ENCODE assay signal across 19 cellular contexts in the genomic region with DNA sequence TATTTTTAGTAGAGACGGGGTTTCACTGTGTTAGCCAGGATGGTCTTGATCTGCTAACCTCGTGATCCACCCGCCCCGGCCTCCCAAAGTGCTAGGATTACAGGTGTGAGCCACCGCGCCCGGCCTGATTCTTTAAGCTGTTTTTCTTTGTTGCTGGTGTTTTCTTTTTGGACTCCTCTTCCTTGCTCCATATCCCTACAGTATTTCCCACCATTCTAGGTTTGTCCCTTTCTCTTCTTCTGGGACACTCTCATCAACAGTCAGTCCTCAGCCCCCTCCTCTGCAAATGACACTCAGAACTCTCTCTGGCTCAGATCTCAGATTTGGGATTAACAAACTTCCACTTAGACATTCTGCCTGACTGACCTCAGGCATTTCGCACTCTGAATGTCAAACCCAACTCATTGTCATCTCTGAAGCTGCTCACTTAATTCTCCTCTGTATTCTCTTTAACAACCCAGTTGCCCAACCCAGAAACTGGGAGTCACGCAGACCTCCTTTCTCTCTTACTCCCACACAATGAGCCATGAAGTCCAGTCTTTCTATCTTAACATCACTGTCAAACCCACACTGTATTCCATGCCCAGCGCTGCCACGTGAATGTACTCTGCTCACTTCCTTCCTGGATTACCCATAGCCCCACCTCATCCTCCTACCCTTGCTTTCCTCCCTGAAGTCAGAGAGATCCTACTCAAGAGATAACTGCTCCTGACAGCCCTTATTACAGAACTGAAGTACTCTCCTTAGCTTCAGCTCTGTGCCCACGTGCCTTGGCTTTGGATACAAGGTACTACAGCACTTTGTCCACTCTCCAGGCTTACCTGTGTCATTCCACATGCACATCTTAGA. TPM values are rescaled to one million over a fixed set of nuclear protein-coding genes. Genes with fewer than 3 reads are reported as not detected.
DNase-seq lines count a peak whose midpoint lies in the region; ATAC-seq, FAIRE-seq and TF ChIP-seq lines count a peak whose summit lies in the region.
"Had no signal": no experiment of that assay in that cellular context is flagged by ENCODE, and none has a peak within 500 bp of the region (broad histone marks: within the 10 kb centered on the region; RNA-seq: fewer than 3 reads in every experiment).

No MANE protein-coding gene starts in this region.

- peaks cover 0 to 9% of the 10 kb centered on the region in 2 donors for H3K4me1 ChIP-seq in kidney (ENCODE audit: control insufficient read depth in 1 of 2, insufficient read depth in 1 of 2, low read depth in 1 of 2, low read length in 2 of 2)
- H3K4me1 ChIP-seq in upper lobe of left lung, result peaks cover 30 to 48% (median 38%) of the 10 kb centered on the region in 4 donors
- H3K4me1 ChIP-seq: pancreas had no signal

- H3K27me3 Mint-ChIP-seq in activated naive CD8-positive, alpha-beta T cell treated with anti-CD3 and anti-CD28 coated beads, Interleukin-2, amount 10 ng/mL, durations not matched to agents 7 days and 5 days, result no peaks in the 10 kb centered on the region
- H3K27me3 Mint-ChIP-seq in activated naive CD8-positive, alpha-beta T cell treated with anti-CD3 and anti-CD28 coated beads for 36 hours, result no peaks in the 10 kb centered on the region

- WGBS in upper lobe of left lung, 2 donors, result 78 to 79% methylated on average over 12 of the region's 12 CpGs

- ATAC-seq in activated naive CD8-positive, alpha-beta T cell treated with anti-CD3 and anti-CD28 coated beads, Interleukin-2, amount 10 ng/mL, durations not matched to agents 7 days and 5 days (ENCODE audit: low read depth), result no peak
- ATAC-seq in upper lobe of left lung (ENCODE audit: low FRiP score in 2 of 2) (no peak), GM19455 (IDR thresholded peaks at IDR 0.05; ENCODE audit: unreplicated experiment) (no peak), GM21619 (IDR thresholded peaks at IDR 0.05; ENCODE audit: unreplicated experiment) (no peak)
- ATAC-seq: heart right ventricle, pancreas had no signal

- H3K27me3 ChIP-seq in upper lobe of left lung, result no peaks in the 10 kb centered on the region
- H3K27me3 ChIP-seq: breast epithelium, heart right ventricle, pancreas had no signal

- H3K9me3 Mint-ChIP-seq in activated naive CD8-positive, alpha-beta T cell treated with anti-CD3 and anti-CD28 coated beads, Interleukin-2, amount 10 ng/mL, durations not matched to agents 7 days and 5 days, result no peaks in the 10 kb centered on the region
- no peaks in the 10 kb centered on the region for H3K9me3 Mint-ChIP-seq in activated naive CD8-positive, alpha-beta T cell treated with anti-CD3 and anti-CD28 coated beads for 36 hours

- H3K4me1 Mint-ChIP-seq in activated naive CD8-positive, alpha-beta T cell treated with anti-CD3 and anti-CD28 coated beads, Interleukin-2, amount 10 ng/mL, durations not matched to agents 7 days and 5 days, result peaks cover 47% of the 10 kb centered on the region
- peaks cover 37% of the 10 kb centered on the region for H3K4me1 Mint-ChIP-seq in activated naive CD8-positive, alpha-beta T cell treated with anti-CD3 and anti-CD28 coated beads for 36 hours

- DNase-seq in activated naive CD8-positive, alpha-beta T cell treated with anti-CD3 and anti-CD28 coated beads, Interleukin-2, amount 10 ng/mL, durations not matched to agents 7 days and 5 days, result no peak
- no peak for DNase-seq in activated naive CD8-positive, alpha-beta T cell treated with anti-CD3 and anti-CD28 coated beads for 36 hours
- DNase-seq in UCSD-AML1 (lab: John Stamatoyannopoulos, UW; ENCODE audit: unreplicated experiment) (peak; percentile 63), kidney (peak; percentile 4), upper lobe of left lung (peak in 1 of 2 donors; percentile 56), NCI-H1092 (lab: John Stamatoyannopoulos, UW) (no peak)
- DNase-seq: heart right ventricle; left ventricle myocardium inferior; NCI-H446; pancreas; stimulated activated CD4-positive, alpha-beta T cell treated with anti-CD3 and anti-CD28 coated beads, Interleukin-12 subunit alpha, Interleukin-12 subunit beta, amount 100 ng/mL, for 4 hours had no signal

- no peak for TF ChIP-seq POLR2A in upper lobe of left lung (IDR thresholded peaks at IDR 0.05)

- POLR2A ChIA-PET in activated naive CD8-positive, alpha-beta T cell treated with anti-CD3 and anti-CD28 coated beads, Interleukin-2, amount 10 ng/mL, durations not matched to agents 7 days and 5 days (lab: Charles Lee), result interaction anchor here (0.7 to 9.4 kb wide), 5 partner anchors 12 to 66 kb away, joined by 3 to 137 read pairs (median 3); partner anchors contain the start of genes ABHD16A, CLIC1, GPANK1 and MSH5

- H3K36me3 Mint-ChIP-seq in activated naive CD8-positive, alpha-beta T cell treated with anti-CD3 and anti-CD28 coated beads, Interleukin-2, amount 10 ng/mL, durations not matched to agents 7 days and 5 days, result peaks cover 24% of the 10 kb centered on the region
- peaks cover 13% of the 10 kb centered on the region for H3K36me3 Mint-ChIP-seq in activated naive CD8-positive, alpha-beta T cell treated with anti-CD3 and anti-CD28 coated beads for 36 hours

- no peaks in the 10 kb centered on the region for H3K9me3 ChIP-seq in kidney (ENCODE audit: control insufficient read depth in 1 of 2, low read length in 2 of 2)
- H3K9me3 ChIP-seq in upper lobe of left lung, result no peaks in the 10 kb centered on the region
- H3K9me3 ChIP-seq: breast epithelium, heart right ventricle, left ventricle myocardium inferior, pancreas had no signal

- no peak overlapping the region for H3K4me3 Mint-ChIP-seq in activated naive CD8-positive, alpha-beta T cell treated with anti-CD3 and anti-CD28 coated beads, Interleukin-2, amount 10 ng/mL, durations not matched to agents 7 days and 5 days
- H3K4me3 Mint-ChIP-seq in activated naive CD8-positive, alpha-beta T cell treated with anti-CD3 and anti-CD28 coated beads for 36 hours, result no peak overlapping the region

- no peak overlapping the region for H3K9ac ChIP-seq in kidney (ENCODE audit: low read length in 2 of 2)

- H3K27ac ChIP-seq in kidney (ENCODE audit: low read depth in 2 of 2, low read length in 2 of 2) (no peak overlapping the region), upper lobe of left lung (peak overlapping the region; percentile 6 to 99 (median 71))
- H3K27ac ChIP-seq: pancreas had no signal

- H3K27ac Mint-ChIP-seq in activated naive CD8-positive, alpha-beta T cell treated with anti-CD3 and anti-CD28 coated beads, Interleukin-2, amount 10 ng/mL, durations not matched to agents 7 days and 5 days, result peak overlapping the region; percentile 5
- H3K27ac Mint-ChIP-seq in activated naive CD8-positive, alpha-beta T cell treated with anti-CD3 and anti-CD28 coated beads for 36 hours, result no peak overlapping the region

- no peak overlapping the region for H3K4me3 ChIP-seq in kidney (ENCODE audit: low read length in 2 of 2)
- H3K4me3 ChIP-seq in upper lobe of left lung, result no peak overlapping the region
- H3K4me3 ChIP-seq: breast epithelium, heart right ventricle, left ventricle myocardium inferior, pancreas had no signal

- intact Hi-C loops in kidney (cut with DNase I), result no loop called here

- peak in 1 of 4 donors; percentile 34 for TF ChIP-seq EP300 in upper lobe of left lung (IDR thresholded peaks at IDR 0.05)

- TF ChIP-seq CTCF in kidney (IDR thresholded peaks at IDR 0.05; ENCODE audit: borderline replicate concordance, extremely low read depth, insufficient read depth), result no peak
- no peak for TF ChIP-seq CTCF in upper lobe of left lung (IDR thresholded peaks at IDR 0.05)

- peaks cover 11 to 25% of the 10 kb centered on the region in 2 donors for H3K36me3 ChIP-seq in kidney (ENCODE audit: control insufficient read depth in 1 of 2, insufficient read depth in 2 of 2, low read length in 2 of 2)
- H3K36me3 ChIP-seq in upper lobe of left lung, result peaks cover 0 to 27% (median 5%) of the 10 kb centered on the region in 4 donors
- H3K36me3 ChIP-seq: pancreas had no signal

- no peak for FAIRE-seq in kidney (lab: Jason Lieb, UNC)
- FAIRE-seq: endometrium, pancreas, RCC 7860, TTC549 had no signal

RNA-seq across cellular contexts. Expression of gene MPIG6B, which starts 2.6 kb away (rescaled TPM):
- 1 to 10 TPM; 1.2 to 1.5 TPM for total RNA-seq in activated naive CD8-positive, alpha-beta T cell treated with anti-CD3 and anti-CD28 coated beads, Interleukin-2, amount 10 ng/mL, durations not matched to agents 7 days and 5 days
- under 1 TPM; 0.16 to 0.56 TPM for total RNA-seq in activated naive CD8-positive, alpha-beta T cell treated with anti-CD3 and anti-CD28 coated beads for 36 hours
- total RNA-seq in kidney (0.60 TPM), upper lobe of left lung (1 to 10 TPM in 3 of 6 donors, under 1 TPM in 2, not detected in 1; 0.30 to 4.1 (median 1.2) TPM)
- not detected for polyA plus RNA-seq in kidney (ENCODE audit: insufficient read depth, low read depth, low replicate concordance)
- total RNA-seq: Daoy, H4 had no signal

RNA-seq across cellular contexts. Expression of gene DDAH2, which starts 3.4 kb away (rescaled TPM):
- 10 to 100 TPM; 28.3 to 29.1 TPM for total RNA-seq in activated naive CD8-positive, alpha-beta T cell treated with anti-CD3 and anti-CD28 coated beads, Interleukin-2, amount 10 ng/mL, durations not matched to agents 7 days and 5 days
- 1 to 10 TPM; 3.5 to 3.8 TPM for total RNA-seq in activated naive CD8-positive, alpha-beta T cell treated with anti-CD3 and anti-CD28 coated beads for 36 hours
- total RNA-seq in kidney, result 98.9 TPM
- 147 TPM for polyA plus RNA-seq in kidney (ENCODE audit: insufficient read depth, low read depth, low replicate concordance)
- total RNA-seq in upper lobe of left lung, result 100 to 1,000 TPM in 2 of 6 donors, 10 to 100 TPM in 4; 46.6 to 157 (median 83.7) TPM

RNA-seq across cellular contexts. Expression of gene LY6G6C, which starts 4.2 kb away (rescaled TPM):
- not detected for total RNA-seq in activated naive CD8-positive, alpha-beta T cell treated with anti-CD3 and anti-CD28 coated beads, Interleukin-2, amount 10 ng/mL, durations not matched to agents 7 days and 5 days
- not detected for total RNA-seq in activated naive CD8-positive, alpha-beta T cell treated with anti-CD3 and anti-CD28 coated beads for 36 hours
- not detected for total RNA-seq in kidney
- not detected for polyA plus RNA-seq in kidney (ENCODE audit: insufficient read depth, low read depth, low replicate concordance)
- under 1 TPM in 1 of 6 donors, not detected in 5; 0.23 TPM for total RNA-seq in upper lobe of left lung
- total RNA-seq: breast epithelium, Daoy, H4, heart right ventricle, left ventricle myocardium inferior, pancreas had no signal
- polyA plus RNA-seq: heart right ventricle, pancreas had no signal

RNA-seq across cellular contexts. Expression of gene LY6G6D, which starts 10.6 kb away (rescaled TPM):
- total RNA-seq in activated naive CD8-positive, alpha-beta T cell treated with anti-CD3 and anti-CD28 coated beads, Interleukin-2, amount 10 ng/mL, durations not matched to agents 7 days and 5 days, result not detected
- total RNA-seq in activated naive CD8-positive, alpha-beta T cell treated with anti-CD3 and anti-CD28 coated beads for 36 hours, result not detected
- not detected for total RNA-seq in kidney
- not detected for polyA plus RNA-seq in kidney (ENCODE audit: insufficient read depth, low read depth, low replicate concordance)
- not detected for total RNA-seq in upper lobe of left lung
- total RNA-seq: breast epithelium, Daoy, H4, heart right ventricle, left ventricle myocardium inferior, pancreas had no signal
- polyA plus RNA-seq: heart right ventricle, pancreas had no signal

RNA-seq across cellular contexts. Expression of gene CLIC1, which starts 10.6 kb away (rescaled TPM):
- 100 to 1,000 TPM; 425 to 456 TPM for total RNA-seq in activated naive CD8-positive, alpha-beta T cell treated with anti-CD3 and anti-CD28 coated beads, Interleukin-2, amount 10 ng/mL, durations not matched to agents 7 days and 5 days
- 100 to 1,000 TPM; 328 to 329 TPM for total RNA-seq in activated naive CD8-positive, alpha-beta T cell treated with anti-CD3 and anti-CD28 coated beads for 36 hours
- 456 TPM for total RNA-seq in kidney
- polyA plus RNA-seq in kidney (ENCODE audit: insufficient read depth, low read depth, low replicate concordance), result 489 TPM
- total RNA-seq in upper lobe of left lung, result 100 to 1,000 TPM; 138 to 497 (median 277) TPM

Comparison
In these comparisons a context has a peak if more than half of its experiments do, and no peak if none do; other contexts are left out.
1. RNA of gene DDAH2, which starts 3.4 kb away (total RNA-seq): 46.6 to 157 TPM in upper lobe of left lung, 98.9 TPM in kidney (single experiment) and 28.3 to 29.1 TPM in activated naive CD8-positive, alpha-beta T cell treated with anti-CD3 and anti-CD28 coated beads, Interleukin-2, amount 10 ng/mL, durations not matched to agents 7 days and 5 days; 3.5 to 3.8 TPM in activated naive CD8-positive, alpha-beta T cell treated with anti-CD3 and anti-CD28 coated beads for 36 hours; every median in the first group is over 4 times any median in the second.
2. DNase-seq: peak in UCSD-AML1 (single experiment) and kidney (single experiment); none in activated naive CD8-positive, alpha-beta T cell treated with anti-CD3 and anti-CD28 coated beads, Interleukin-2, amount 10 ng/mL, durations not matched to agents 7 days and 5 days (single experiment), activated naive CD8-positive, alpha-beta T cell treated with anti-CD3 and anti-CD28 coated beads for 36 hours (single experiment) and NCI-H1092 (single experiment).
3. H3K27ac ChIP-seq: peak in upper lobe of left lung (4 of 4); none in kidney (0 of 2).